Comparison of ENCODE assay signal across 38 cellular contexts in genomic region chr19:54725321-54725720, GRCh38. TPM values are rescaled to one million over a fixed set of nuclear protein-coding genes. Genes with fewer than 3 reads are reported as not detected.
"Had no signal": no experiment of that assay in that cellular context is flagged by ENCODE, and none has a peak within 500 bp of the region (broad histone marks: within the 10 kb centered on the region; RNA-seq: fewer than 3 reads in every experiment).

No MANE protein-coding gene starts in this region.

- H3K9ac ChIP-seq: KMS-11 had no signal

- H3K36me3 ChIP-seq: MG63 had no signal

- DNase-seq: Kasumi-1, KG1, MG63, MM.1S, MV-4-11, NCI-H1048, NCI-H1092, NCI-H1092 treated with DMSO at 0.1 percent for 48 hours, NCI-H1105, NCI-H1105 treated with DMSO at 0.1 percent for 48 hours, NCI-H1417, NCI-H1417 treated with DMSO at 0.1 percent for 48 hours, NCI-H1436, NCI-H1436 treated with DMSO at 0.1 percent for 48 hours, NCI-H146, NCI-H1694, NCI-H1694 treated with DMSO at 0.1 percent for 48 hours, NCI-H187, NCI-H187 treated with DMSO at 0.1 percent for 48 hours, NCI-H1930, NCI-H2029, NCI-H2029 treated with DMSO at 0.1 percent for 48 hours, NCI-H2081, NCI-H2081 treated with DMSO at 0.1 percent for 48 hours, NCI-H2107, NCI-H2171, NCI-H2171 treated with DMSO at 0.1 percent for 48 hours, NCI-H2227 treated with DMSO at 0.1 percent for 48 hours, NCI-H226, NCI-H345, NCI-H446, NCI-H446 treated with DMSO at 0.1 percent for 48 hours, NCI-H510A had no signal

- H3K4me2 ChIP-seq: KMS-11 had no signal

- H3K4me3 ChIP-seq: MG63 had no signal

- H3K27me3 ChIP-seq: MG63 had no signal

- H3K27ac ChIP-seq: KMS-11 had no signal

RNA-seq across cellular contexts. Expression of gene KIR3DL3, which starts 1.1 kb away (rescaled TPM):
- total RNA-seq: LHCN-M2, M059J, MCF 10A, NCI-H460 had no signal

RNA-seq across cellular contexts. Expression of gene KIR2DL3, which starts 13.0 kb away (rescaled TPM):
- total RNA-seq: LHCN-M2, M059J, MCF 10A, NCI-H460 had no signal

RNA-seq across cellular contexts. Expression of gene KIR2DL1, which starts 44.3 kb away (rescaled TPM):
- total RNA-seq: LHCN-M2, M059J, MCF 10A, NCI-H460 had no signal
